Comparison of ENCODE assay signal across 2 cellular contexts in the genomic region with DNA sequence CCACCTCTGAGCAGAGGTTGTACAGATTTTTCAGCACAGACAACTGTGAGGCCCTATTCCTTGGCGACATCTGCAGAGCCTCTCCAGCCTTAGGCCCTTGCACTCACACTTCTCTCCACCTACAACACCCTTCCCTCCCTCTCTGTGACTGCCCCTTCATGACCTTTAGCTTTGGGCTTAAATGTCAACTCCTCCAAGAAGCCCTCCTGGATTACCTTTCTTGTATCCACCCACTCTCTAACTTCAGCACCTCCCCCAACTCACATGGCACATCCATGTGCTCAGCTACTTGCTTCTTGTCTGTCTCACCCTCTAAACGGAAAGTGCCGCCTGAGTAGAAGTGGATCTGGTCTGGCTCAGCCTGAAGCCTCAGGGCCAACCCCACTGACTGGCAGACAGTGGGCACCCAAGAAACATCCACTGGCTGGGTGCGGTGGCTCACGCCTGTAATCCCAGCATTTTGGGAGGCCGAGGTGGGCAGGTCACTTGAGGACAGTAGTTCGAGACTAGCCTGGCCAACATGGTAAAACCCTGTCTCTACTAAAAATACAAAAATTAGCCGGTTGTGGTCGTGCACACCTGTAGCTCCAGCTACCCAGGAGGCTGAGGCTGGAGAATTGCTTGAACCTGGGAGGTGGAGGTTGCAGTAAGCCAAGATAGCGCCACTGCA.
TF ChIP-seq lines count a peak whose summit lies in the region.

No MANE protein-coding gene starts in this region.

TF ChIP-seq in HepG2, 621 proteins besides CTCF, POLR2A, EP300 and RAD21:
- TF ChIP-seq ZFP36 (IDR thresholded peaks at IDR 0.05; ENCODE audit: borderline replicate concordance, low read depth, low read length, partially characterized antibody) (peak; percentile 73), ZNF530 (CRISPR knock-in tag; IDR thresholded peaks at IDR 0.05; ENCODE audit: low read depth) (no peak)
- TF ChIP-seq, protein P1, sequence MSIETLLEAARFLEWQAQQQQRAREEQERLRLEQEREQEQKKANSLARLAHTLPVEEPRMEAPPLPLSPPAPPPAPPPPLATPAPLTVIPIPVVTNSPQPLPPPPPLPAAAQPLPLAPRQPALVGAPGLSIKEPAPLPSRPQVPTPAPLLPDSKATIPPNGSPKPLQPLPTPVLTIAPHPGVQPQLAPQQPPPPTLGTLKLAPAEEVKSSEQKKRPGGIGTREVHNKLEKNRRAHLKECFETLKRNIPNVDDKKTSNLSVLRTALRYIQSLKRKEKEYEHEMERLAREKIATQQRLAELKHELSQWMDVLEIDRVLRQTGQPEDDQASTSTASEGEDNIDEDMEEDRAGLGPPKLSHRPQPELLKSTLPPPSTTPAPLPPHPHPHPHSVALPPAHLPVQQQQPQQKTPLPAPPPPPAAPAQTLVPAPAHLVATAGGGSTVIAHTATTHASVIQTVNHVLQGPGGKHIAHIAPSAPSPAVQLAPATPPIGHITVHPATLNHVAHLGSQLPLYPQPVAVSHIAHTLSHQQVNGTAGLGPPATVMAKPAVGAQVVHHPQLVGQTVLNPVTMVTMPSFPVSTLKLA (IDR thresholded peaks at IDR 0.05) = peak; percentile 18; the same call in 1 of the 2 replicates

TF ChIP-seq in K562, 482 proteins besides CTCF, POLR2A, EP300 and RAD21:
- TF ChIP-seq ZNF311 (CRISPR knock-in tag; IDR thresholded peaks at IDR 0.05) (no peak), CBFB (CRISPR knock-in tag; IDR thresholded peaks at IDR 0.05) (no peak), BCOR (IDR thresholded peaks at IDR 0.05) (peak; percentile 43; the same call in 1 of the 2 replicates), SMARCA5 (IDR thresholded peaks at IDR 0.05) (peak; percentile 41; the same call in 1 of the 2 replicates), ZFP36 (IDR thresholded peaks at IDR 0.05; ENCODE audit: low read depth, low read length, partially characterized antibody) (peak; percentile 98), PHTF2 (CRISPR knock-in tag; IDR thresholded peaks at IDR 0.05) (no peak), ZNF436 (CRISPR knock-in tag; IDR thresholded peaks at IDR 0.05) (peak; percentile 55; the same call in 1 of the 2 replicates)
TF ChIP-seq in K562: peak in this region for 4.
